Comparison of ENCODE assay signal across 8 cellular contexts in the genomic region with DNA sequence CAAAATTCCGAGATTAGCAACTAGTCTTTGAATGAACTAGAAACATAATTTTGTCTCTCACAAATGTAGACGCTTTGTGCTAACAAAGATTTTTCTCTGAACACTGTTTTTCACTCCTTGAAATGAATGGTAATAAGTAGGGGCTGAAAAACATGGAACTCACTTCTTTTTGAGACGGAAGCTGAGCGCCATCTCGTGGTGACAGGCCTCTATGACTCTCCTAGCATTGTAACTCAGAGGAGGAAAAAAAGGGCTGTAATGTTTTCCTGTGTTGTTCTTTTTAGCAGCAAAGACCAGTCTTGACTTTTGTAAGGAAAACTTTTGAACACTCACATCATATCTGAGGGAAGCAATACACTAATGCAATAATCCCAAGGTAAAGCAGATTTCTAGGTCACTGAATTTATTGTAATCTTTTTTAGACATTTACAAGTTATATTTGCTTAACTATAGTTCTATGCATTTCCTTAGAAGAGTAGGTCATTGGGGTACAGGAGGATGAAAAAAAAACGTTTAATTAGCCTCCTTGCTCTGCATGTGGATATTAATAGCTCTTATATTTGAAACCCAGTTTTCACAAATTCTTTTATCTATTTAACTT.
DNase-seq lines count a peak whose midpoint lies in the region; FAIRE-seq and TF ChIP-seq lines count a peak whose summit lies in the region.

No MANE protein-coding gene starts in this region.

- no peak overlapping the region for H3K4me2 ChIP-seq in SU-DHL-6 (ENCODE audit: low read depth, low read length, poor library complexity, severe bottlenecking)

- H3K79me2 ChIP-seq in SU-DHL-6 (ENCODE audit: insufficient read depth, low read length) = no peaks in the 10 kb centered on the region

- no peak overlapping the region for H3K4me3 Mint-ChIP-seq in osteocyte (ENCODE audit: unreplicated experiment)
- H3K4me3 Mint-ChIP-seq in activated T-helper 2 cell treated with anti-CD3 and anti-CD28 coated beads, Interferon-gamma antibody, Interleukin-2, Interleukin-4, amounts not matched to agents 10 μg/mL and 5 μg/mL and 100 μg/mL, durations not matched to agents 14 hours and 24 hours and 36 hours (ENCODE audit: low read depth) = no peak overlapping the region

- H3K4me3 ChIP-seq in SU-DHL-6 (ENCODE audit: insufficient read depth, low read length, poor library complexity, severe bottlenecking) (no peak overlapping the region), fibroblast of mammary gland (ENCODE audit: control insufficient read depth, low read depth, low read length) (no peak overlapping the region)

- no peak overlapping the region for H2AFZ ChIP-seq in SU-DHL-6 (ENCODE audit: low read depth, low read length, severe bottlenecking)

- DNase-seq in AML-193 (lab: John Stamatoyannopoulos, UW) (peak; percentile 30 to 52), GM18507 (ENCODE audit: extremely low spot score, insufficient read length, low read depth) (no peak), NCI-H1105 treated with DMSO at 0.1 percent for 48 hours (lab: John Stamatoyannopoulos, UW) (peak; percentile 76), fibroblast of mammary gland (ENCODE audit: low read depth) (peak; percentile 68), osteocyte (ENCODE audit: extremely low spot score, unreplicated experiment) (no peak), GM12892 (ENCODE audit: insufficient read length) (no peak)
- DNase-seq in activated T-helper 2 cell treated with anti-CD3 and anti-CD28 coated beads, Interferon-gamma antibody, Interleukin-2, Interleukin-4, amounts not matched to agents 10 μg/mL and 5 μg/mL and 100 μg/mL, durations not matched to agents 14 hours and 24 hours and 36 hours (ENCODE audit: low spot score) = no peak

- H3K9ac ChIP-seq in SU-DHL-6 (ENCODE audit: low read length) = no peak overlapping the region

- H3K36me3 ChIP-seq in SU-DHL-6 (ENCODE audit: low read length) = no peaks in the 10 kb centered on the region

- H3K27ac ChIP-seq in SU-DHL-6 (ENCODE audit: low read depth, low read length) = no peak overlapping the region

- no peak for TF ChIP-seq POLR2A in GM12892 (IDR thresholded peaks at IDR 0.05; ENCODE audit: low read depth, low read length)

- H3K9me2 ChIP-seq in SU-DHL-6 (replicated peaks; ENCODE audit: insufficient read depth, low read length) = no peaks in the 10 kb centered on the region

- no peaks in the 10 kb centered on the region for H3F3A ChIP-seq in SU-DHL-6 (ENCODE audit: insufficient read depth)

- H3K27me3 Mint-ChIP-seq in osteocyte (ENCODE audit: unreplicated experiment) = peaks cover 40% of the 10 kb centered on the region
- H3K27me3 Mint-ChIP-seq in activated T-helper 2 cell treated with anti-CD3 and anti-CD28 coated beads, Interferon-gamma antibody, Interleukin-2, Interleukin-4, amounts not matched to agents 10 μg/mL and 5 μg/mL and 100 μg/mL, durations not matched to agents 14 hours and 24 hours and 36 hours (ENCODE audit: low read depth) = no peaks in the 10 kb centered on the region

- H3K27me3 ChIP-seq in SU-DHL-6 (ENCODE audit: low read length) = no peaks in the 10 kb centered on the region; the same call in 1 of the 2 replicates

- no peaks in the 10 kb centered on the region for H4K20me1 ChIP-seq in SU-DHL-6 (ENCODE audit: low read depth, low read length)

- no peaks in the 10 kb centered on the region for H3K9me3 Mint-ChIP-seq in osteocyte (ENCODE audit: unreplicated experiment)
- peaks cover 6% of the 10 kb centered on the region for H3K9me3 Mint-ChIP-seq in activated T-helper 2 cell treated with anti-CD3 and anti-CD28 coated beads, Interferon-gamma antibody, Interleukin-2, Interleukin-4, amounts not matched to agents 10 μg/mL and 5 μg/mL and 100 μg/mL, durations not matched to agents 14 hours and 24 hours and 36 hours

- no peak overlapping the region for H3K27ac Mint-ChIP-seq in osteocyte (ENCODE audit: unreplicated experiment)
- H3K27ac Mint-ChIP-seq in activated T-helper 2 cell treated with anti-CD3 and anti-CD28 coated beads, Interferon-gamma antibody, Interleukin-2, Interleukin-4, amounts not matched to agents 10 μg/mL and 5 μg/mL and 100 μg/mL, durations not matched to agents 14 hours and 24 hours and 36 hours = no peak overlapping the region

- FAIRE-seq in GM18507 (lab: Jason Lieb, UNC) = peak; percentile 26
- FAIRE-seq in GM12892 (lab: Jason Lieb, UNC) = no peak

- no peaks in the 10 kb centered on the region for H3K9me3 ChIP-seq in SU-DHL-6 (ENCODE audit: insufficient read depth, low read length)

- intact Hi-C loops in activated T-helper 2 cell treated with anti-CD3 and anti-CD28 coated beads, Interferon-gamma antibody, Interleukin-2, Interleukin-4, amounts not matched to agents 10 μg/mL and 5 μg/mL and 100 μg/mL, durations not matched to agents 14 hours and 24 hours and 36 hours (cut with micrococcal nuclease) = no loop called here

- TF ChIP-seq CTCF in SU-DHL-6 (IDR thresholded peaks at IDR 0.05; ENCODE audit: insufficient read depth, low read length, poor library complexity, severe bottlenecking) (peak; percentile 84), fibroblast of mammary gland (conservative IDR thresholded peaks at IDR 0.05; ENCODE audit: control insufficient read depth, insufficient read depth, low read depth, low read length) (peak; percentile 98), osteocyte (IDR thresholded peaks at IDR 0.05) (peak; percentile 91)

- no peaks in the 10 kb centered on the region for H3K4me1 Mint-ChIP-seq in osteocyte (ENCODE audit: unreplicated experiment)
- H3K4me1 Mint-ChIP-seq in activated T-helper 2 cell treated with anti-CD3 and anti-CD28 coated beads, Interferon-gamma antibody, Interleukin-2, Interleukin-4, amounts not matched to agents 10 μg/mL and 5 μg/mL and 100 μg/mL, durations not matched to agents 14 hours and 24 hours and 36 hours (ENCODE audit: low read depth) = no peaks in the 10 kb centered on the region

- H3K36me3 Mint-ChIP-seq in osteocyte (ENCODE audit: unreplicated experiment) = no peaks in the 10 kb centered on the region
- H3K36me3 Mint-ChIP-seq in activated T-helper 2 cell treated with anti-CD3 and anti-CD28 coated beads, Interferon-gamma antibody, Interleukin-2, Interleukin-4, amounts not matched to agents 10 μg/mL and 5 μg/mL and 100 μg/mL, durations not matched to agents 14 hours and 24 hours and 36 hours (ENCODE audit: low read depth) = no peaks in the 10 kb centered on the region

Comparison
In these comparisons a context has a peak if more than half of its experiments do, and no peak if none do; other contexts are left out.
1. DNase-seq: peak in AML-193 (2 of 2), NCI-H1105 treated with DMSO at 0.1 percent for 48 hours (single experiment) and fibroblast of mammary gland (single experiment); none in GM18507 (single experiment), osteocyte (single experiment), activated T-helper 2 cell treated with anti-CD3 and anti-CD28 coated beads, Interferon-gamma antibody, Interleukin-2, Interleukin-4, amounts not matched to agents 10 μg/mL and 5 μg/mL and 100 μg/mL, durations not matched to agents 14 hours and 24 hours and 36 hours (single experiment) and GM12892 (single experiment).
2. Peak in every context shown above with its lines, with median percentiles within 50 percentile points of each other: CTCF ChIP-seq.